ENCODE assay signal across 8 cellular contexts in the genomic region with DNA sequence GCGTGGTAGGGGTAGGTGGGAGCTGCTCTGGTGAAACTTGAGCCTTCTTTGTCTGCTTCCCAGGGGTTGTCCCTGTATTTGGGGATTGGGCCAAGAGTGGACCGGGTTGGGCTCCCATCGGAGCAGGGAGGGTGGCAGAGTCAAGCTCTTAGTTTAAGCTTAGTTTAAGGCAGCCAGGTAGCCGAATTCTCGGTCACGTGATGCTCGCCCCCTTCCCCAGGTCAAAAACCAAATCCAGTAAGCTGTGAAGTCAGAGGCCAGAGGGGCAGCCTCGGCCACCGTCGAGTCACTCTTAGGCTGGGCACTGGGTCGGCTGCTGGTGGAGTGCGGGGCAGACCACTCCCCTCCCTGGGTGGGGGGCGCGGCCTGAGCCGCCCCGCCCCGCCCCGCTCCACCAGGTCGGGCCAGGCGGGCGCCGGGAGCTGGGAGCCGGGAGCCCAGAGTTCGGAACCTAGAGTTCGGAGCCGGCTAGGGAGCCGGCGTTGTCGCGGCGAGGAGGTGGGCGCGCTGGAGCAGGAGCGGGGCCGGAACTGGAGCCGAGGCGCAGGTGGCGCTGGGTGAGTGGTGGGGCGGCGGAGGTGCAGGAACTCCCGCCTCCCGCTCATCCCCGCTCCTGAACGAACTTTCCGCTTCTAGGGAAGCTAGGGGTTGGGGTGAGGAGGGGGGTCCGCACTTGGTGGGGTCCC. TPM values are rescaled to one million over a fixed set of nuclear protein-coding genes. Genes with fewer than 3 reads are reported as not detected.
A peak's percentile ranks its signal among the peaks of the same experiment; 100 is the strongest.
DNase-seq lines count a peak whose midpoint lies in the region; ATAC-seq and TF ChIP-seq lines count a peak whose summit lies in the region.

No MANE protein-coding gene starts in this region.

- dilution Hi-C loops in mammary epithelial cell (cut with HindIII; ENCODE audit: low sequenced_read_pairs), result loop anchor here (5.0 kb wide), 2 partner anchors 35 to 75 kb away; partner anchors contain the start of genes PDZD7 and SFXN3

- peaks cover 33% of the 10 kb centered on the region for H3K79me2 ChIP-seq in mammary epithelial cell (ENCODE audit: insufficient read depth, low read length)

- no peaks in the 10 kb centered on the region for H3K9me3 ChIP-seq in mammary epithelial cell (replicated peaks; ENCODE audit: insufficient read depth, low read length)

- TF ChIP-seq CTCF in mammary epithelial cell (conservative IDR thresholded peaks at IDR 0.05 in 1 of 2, IDR thresholded peaks at IDR 0.05 in 1 of 2; ENCODE audit: extremely low read depth in 1 of 2, insufficient read depth in 1 of 2, low read depth in 1 of 2, low read length in 2 of 2), result no peak

- no peaks in the 10 kb centered on the region for H3K27me3 ChIP-seq in mammary epithelial cell (ENCODE audit: insufficient read depth, low read length)

- H3K36me3 ChIP-seq in mammary epithelial cell (ENCODE audit: insufficient read depth, low read length), result peaks cover 4% of the 10 kb centered on the region

- CTCF ChIA-PET in mammary epithelial cell (lab: Charles Lee; ENCODE audit: low non-redundant PET), result interaction anchor here (0.6 kb wide), 2 partner anchors 44 to 46 kb away, joined by 5 to 6 read pairs; no protein-coding TSS in a partner anchor

- in situ Hi-C loops in mammary epithelial cell (cut with MboI; ENCODE audit: low sequenced_read_pairs in 2 of 2), result no loop called here

- peaks cover 37% of the 10 kb centered on the region for H3K4me1 ChIP-seq in mammary epithelial cell (ENCODE audit: insufficient read depth, low read length)

- H2AFZ ChIP-seq in mammary epithelial cell (ENCODE audit: low read depth, low read length), result peak overlapping the region; percentile 95

- 7% methylated on average over 10 of the region's 46 CpGs for WGBS in mammary epithelial cell (ENCODE audit: low coverage, missing lambda C conversion rate)

- BruUV-seq in mammary epithelial cell (replicated peaks; lab: Mats Ljungman, UMichigan), result no TSS peak

- H4K20me1 ChIP-seq in mammary epithelial cell (ENCODE audit: insufficient read depth, low read length), result no peaks in the 10 kb centered on the region

- ATAC-seq in HG02763 (IDR thresholded peaks at IDR 0.05; ENCODE audit: unreplicated experiment), result peak; percentile 9
- ATAC-seq in SK-N-SH treated with all-trans-retinoic acid at 6 μM for 48 hours, result peak; percentile 12

- H3K4me2 ChIP-seq in mammary epithelial cell (ENCODE audit: insufficient read depth, low read depth, low read length), result peak overlapping the region; percentile 100

- peak overlapping the region; percentile 32 for H3K27ac ChIP-seq in mammary epithelial cell (ENCODE audit: insufficient read depth, low read depth, low read length)

- peak overlapping the region; percentile 27 for H3K9ac ChIP-seq in mammary epithelial cell (ENCODE audit: insufficient read depth, low read length)

- peak overlapping the region; percentile 84 to 90 (median 90) for H3K4me3 ChIP-seq in mammary epithelial cell (replicated peaks in 1 of 3; ENCODE audit: insufficient read depth in 1 of 3, low read depth in 2 of 3, low read length in 3 of 3)

- intact Hi-C loops in mammary epithelial cell (cut with micrococcal nuclease), result no loop called here

- DNase-seq in DMS53 treated with DMSO at 0.1 percent for 48 hours (lab: John Stamatoyannopoulos, UW; ENCODE audit: unreplicated experiment), result peak; percentile 17
- DNase-seq in mammary epithelial cell, result peak; percentile 34
- peak; percentile 78 for DNase-seq in left kidney (ENCODE audit: low read depth, low spot score)
- DNase-seq in stimulated activated naive CD4-positive, alpha-beta T cell treated with Interleukin-2 at 50 U/mL for 16 hours (lab: John Stamatoyannopoulos, UW), result peak; percentile 32
- no peak for DNase-seq in NK-92 treated with Interleukin-12 subunit alpha and Interleukin-12 subunit beta, amount 100 ng/mL, for 24 hours (lab: John Stamatoyannopoulos, UW)
- DNase-seq in NCI-H1048 (lab: John Stamatoyannopoulos, UW), result no peak

TF ChIP-seq in SK-N-SH treated with all-trans-retinoic acid at 6 μM for 48 hours, 23 proteins besides CTCF, POLR2A, EP300 and RAD21:
- TF ChIP-seq TCF4 (CRISPR knock-in tag; IDR thresholded peaks at IDR 0.05; ENCODE audit: borderline replicate concordance) (no peak), PPARA (CRISPR knock-in tag; IDR thresholded peaks at IDR 0.05; ENCODE audit: borderline replicate concordance) (no peak), OSR1 (CRISPR knock-in tag; IDR thresholded peaks at IDR 0.05) (no peak), ZNF565 (CRISPR knock-in tag; conservative IDR thresholded peaks at IDR 0.05; ENCODE audit: low read depth) (no peak), ZFP3 (CRISPR knock-in tag; IDR thresholded peaks at IDR 0.05) (no peak), ISL1 (CRISPR knock-in tag; IDR thresholded peaks at IDR 0.05) (no peak), PATZ1 (CRISPR knock-in tag; IDR thresholded peaks at IDR 0.05; ENCODE audit: borderline replicate concordance) (no peak)
- TF ChIP-seq, protein P1, sequence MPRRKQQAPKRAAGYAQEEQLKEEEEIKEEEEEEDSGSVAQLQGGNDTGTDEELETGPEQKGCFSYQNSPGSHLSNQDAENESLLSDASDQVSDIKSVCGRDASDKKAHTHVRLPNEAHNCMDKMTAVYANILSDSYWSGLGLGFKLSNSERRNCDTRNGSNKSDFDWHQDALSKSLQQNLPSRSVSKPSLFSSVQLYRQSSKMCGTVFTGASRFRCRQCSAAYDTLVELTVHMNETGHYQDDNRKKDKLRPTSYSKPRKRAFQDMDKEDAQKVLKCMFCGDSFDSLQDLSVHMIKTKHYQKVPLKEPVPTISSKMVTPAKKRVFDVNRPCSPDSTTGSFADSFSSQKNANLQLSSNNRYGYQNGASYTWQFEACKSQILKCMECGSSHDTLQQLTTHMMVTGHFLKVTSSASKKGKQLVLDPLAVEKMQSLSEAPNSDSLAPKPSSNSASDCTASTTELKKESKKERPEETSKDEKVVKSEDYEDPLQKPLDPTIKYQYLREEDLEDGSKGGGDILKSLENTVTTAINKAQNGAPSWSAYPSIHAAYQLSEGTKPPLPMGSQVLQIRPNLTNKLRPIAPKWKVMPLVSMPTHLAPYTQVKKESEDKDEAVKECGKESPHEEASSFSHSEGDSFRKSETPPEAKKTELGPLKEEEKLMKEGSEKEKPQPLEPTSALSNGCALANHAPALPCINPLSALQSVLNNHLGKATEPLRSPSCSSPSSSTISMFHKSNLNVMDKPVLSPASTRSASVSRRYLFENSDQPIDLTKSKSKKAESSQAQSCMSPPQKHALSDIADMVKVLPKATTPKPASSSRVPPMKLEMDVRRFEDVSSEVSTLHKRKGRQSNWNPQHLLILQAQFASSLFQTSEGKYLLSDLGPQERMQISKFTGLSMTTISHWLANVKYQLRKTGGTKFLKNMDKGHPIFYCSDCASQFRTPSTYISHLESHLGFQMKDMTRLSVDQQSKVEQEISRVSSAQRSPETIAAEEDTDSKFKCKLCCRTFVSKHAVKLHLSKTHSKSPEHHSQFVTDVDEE (CRISPR knock-in tag; IDR thresholded peaks at IDR 0.05), result no peak
- TF ChIP-seq, protein P2, sequence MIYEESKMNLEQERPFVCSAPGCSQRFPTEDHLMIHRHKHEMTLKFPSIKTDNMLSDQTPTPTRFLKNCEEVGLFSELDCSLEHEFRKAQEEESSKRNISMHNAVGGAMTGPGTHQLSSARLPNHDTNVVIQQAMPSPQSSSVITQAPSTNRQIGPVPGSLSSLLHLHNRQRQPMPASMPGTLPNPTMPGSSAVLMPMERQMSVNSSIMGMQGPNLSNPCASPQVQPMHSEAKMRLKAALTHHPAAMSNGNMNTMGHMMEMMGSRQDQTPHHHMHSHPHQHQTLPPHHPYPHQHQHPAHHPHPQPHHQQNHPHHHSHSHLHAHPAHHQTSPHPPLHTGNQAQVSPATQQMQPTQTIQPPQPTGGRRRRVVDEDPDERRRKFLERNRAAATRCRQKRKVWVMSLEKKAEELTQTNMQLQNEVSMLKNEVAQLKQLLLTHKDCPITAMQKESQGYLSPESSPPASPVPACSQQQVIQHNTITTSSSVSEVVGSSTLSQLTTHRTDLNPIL (CRISPR knock-in tag; IDR thresholded peaks at IDR 0.05; ENCODE audit: low read depth), result no peak
TF ChIP-seq in SK-N-SH treated with all-trans-retinoic acid at 6 μM for 48 hours: peak in this region for 0.

RNA-seq across cellular contexts. Expression of gene LZTS2, which starts 2.8 kb away (rescaled TPM):
- total RNA-seq in mammary epithelial cell, result 100 to 1,000 TPM in 1 of 2 donors, 10 to 100 TPM in 1; 44.3 to 159 TPM
- 30.4 TPM for polyA plus RNA-seq in mammary epithelial cell
- polyA minus RNA-seq in mammary epithelial cell, result 18.3 TPM

RNA-seq across cellular contexts. Expression of gene TWNK, which starts 9.5 kb away (rescaled TPM):
- total RNA-seq in mammary epithelial cell, result 10 to 100 TPM in 1 of 2 donors, 1 to 10 TPM in 1; 6.8 to 18.7 TPM
- polyA plus RNA-seq in mammary epithelial cell, result 14.4 TPM
- 13.5 TPM for polyA minus RNA-seq in mammary epithelial cell

RNA-seq across cellular contexts. Expression of gene MRPL43, which starts 9.5 kb away (rescaled TPM):
- 10 to 100 TPM; 48.0 to 65.4 TPM for total RNA-seq in mammary epithelial cell
- polyA plus RNA-seq in mammary epithelial cell, result 104 TPM
- polyA minus RNA-seq in mammary epithelial cell, result 16.2 TPM

RNA-seq across cellular contexts. Expression of gene SEMA4G, which starts 27.5 kb away (rescaled TPM):
- total RNA-seq in mammary epithelial cell, result 1 to 10 TPM in 1 of 2 donors, under 1 TPM in 1; 0.83 to 3.7 TPM
- 2.3 TPM for polyA plus RNA-seq in mammary epithelial cell
- polyA minus RNA-seq in mammary epithelial cell, result 4.3 TPM

RNA-seq across cellular contexts. Expression of gene PDZD7, which starts 34.1 kb away (rescaled TPM):
- total RNA-seq in mammary epithelial cell, result 1 to 10 TPM in 1 of 2 donors, under 1 TPM in 1; 0.59 to 2.7 TPM
- polyA plus RNA-seq in mammary epithelial cell, result 0.95 TPM
- 0.47 TPM for polyA minus RNA-seq in mammary epithelial cell

Comparison
In these comparisons a context has a peak if more than half of its experiments do, and no peak if none do; other contexts are left out.
1. DNase-seq: peak in DMS53 treated with DMSO at 0.1 percent for 48 hours (single experiment), mammary epithelial cell (single experiment), left kidney (single experiment) and stimulated activated naive CD4-positive, alpha-beta T cell treated with Interleukin-2 at 50 U/mL for 16 hours (single experiment); none in NK-92 treated with Interleukin-12 subunit alpha and Interleukin-12 subunit beta, amount 100 ng/mL, for 24 hours (single experiment) and NCI-H1048 (single experiment).